8 cellular contexts compared by ENCODE assay signal in genomic region chr5:142845402-142845901, GRCh38.
DNase-seq lines count a peak whose midpoint lies in the region; ATAC-seq lines count a peak whose summit lies in the region.

No MANE protein-coding gene starts in this region.

- peak overlapping the region; percentile 54 for H3K27ac Mint-ChIP-seq in activated T-helper 17 cell treated with anti-CD3 and anti-CD28 coated beads, Interleukin-2, amount 50 U/mL, for 72 hours

- H3K4me3 ChIP-seq in mucosa of stomach (ENCODE audit: low read length), result no peak overlapping the region

- H3K27me3 Mint-ChIP-seq in activated T-helper 17 cell treated with anti-CD3 and anti-CD28 coated beads, Interleukin-2, amount 50 U/mL, for 72 hours, result no peaks in the 10 kb centered on the region

- no peaks in the 10 kb centered on the region for H3K9me3 ChIP-seq in mucosa of stomach (ENCODE audit: control insufficient read depth, low read length)

- H3K4me1 ChIP-seq in mucosa of stomach (ENCODE audit: control insufficient read depth, insufficient read depth, low read length), result peaks cover 85% of the 10 kb centered on the region

- peak overlapping the region; percentile 6 for H3K9ac ChIP-seq in mucosa of stomach (ENCODE audit: low read length)

- no peaks in the 10 kb centered on the region for H3K36me3 Mint-ChIP-seq in activated T-helper 17 cell treated with anti-CD3 and anti-CD28 coated beads, Interleukin-2, amount 50 U/mL, for 72 hours (ENCODE audit: low read depth)

- no peak overlapping the region for H3K4me3 Mint-ChIP-seq in activated T-helper 17 cell treated with anti-CD3 and anti-CD28 coated beads, Interleukin-2, amount 50 U/mL, for 72 hours

- H3K36me3 ChIP-seq in mucosa of stomach (ENCODE audit: control insufficient read depth, insufficient read depth, low read length), result no peaks in the 10 kb centered on the region

- ATAC-seq in GM18907 (IDR thresholded peaks at IDR 0.05; ENCODE audit: unreplicated experiment) (peak; percentile 58), HG03108 (IDR thresholded peaks at IDR 0.05; ENCODE audit: unreplicated experiment) (peak; percentile 59), HG03196 (IDR thresholded peaks at IDR 0.05; ENCODE audit: unreplicated experiment) (no peak)
- ATAC-seq in activated T-helper 17 cell treated with anti-CD3 and anti-CD28 coated beads, Interleukin-2, amount 50 U/mL, for 72 hours (replicated peaks), result no peak

- no peaks in the 10 kb centered on the region for H3K9me3 Mint-ChIP-seq in activated T-helper 17 cell treated with anti-CD3 and anti-CD28 coated beads, Interleukin-2, amount 50 U/mL, for 72 hours

- H3K27me3 ChIP-seq in mucosa of stomach (ENCODE audit: control insufficient read depth, insufficient read depth, low read length), result no peaks in the 10 kb centered on the region

- peaks cover 5% of the 10 kb centered on the region for H3K4me1 Mint-ChIP-seq in activated T-helper 17 cell treated with anti-CD3 and anti-CD28 coated beads, Interleukin-2, amount 50 U/mL, for 72 hours

- DNase-seq in H4 (ENCODE audit: low spot score), result no peak
- DNase-seq in NCI-H524 (lab: John Stamatoyannopoulos, UW), result no peak
- DNase-seq in COLO668 (lab: John Stamatoyannopoulos, UW; ENCODE audit: unreplicated experiment), result no peak

Comparison
In these comparisons a context has a peak if more than half of its experiments do, and no peak if none do; other contexts are left out.
1. ATAC-seq: peak in GM18907 (single experiment) and HG03108 (single experiment); none in activated T-helper 17 cell treated with anti-CD3 and anti-CD28 coated beads, Interleukin-2, amount 50 U/mL, for 72 hours (single experiment) and HG03196 (single experiment).